In genomic region chr9:133478851-133479711, GRCh38 we compare ENCODE assay signal across 8 cellular contexts. TPM values are rescaled to one million over a fixed set of nuclear protein-coding genes. Genes with fewer than 3 reads are reported as not detected.
DNase-seq lines count a peak whose midpoint lies in the region; ATAC-seq, FAIRE-seq and TF ChIP-seq lines count a peak whose summit lies in the region.

SLC2A6 (minus strand) TSS chr9:133479099; CDS start chr9:133479059, 40 bp downstream.

- peak within 1 kb of the TSS; percentile 49 to 68 (median 60) for H3K4me3 ChIP-seq in fibroblast of lung (replicated peaks in 1 of 4; ENCODE audit: control extremely low read depth in 1 of 4, insufficient read depth in 1 of 4, low read depth in 3 of 4, low read length in 4 of 4)

- ATAC-seq in GM21529 (IDR thresholded peaks at IDR 0.05; ENCODE audit: unreplicated experiment): peak; percentile 88
- ATAC-seq in naive B cell (ENCODE audit: low read depth in 2 of 2): peak; percentile 83 to 89

- H3K9me3 Mint-ChIP-seq in activated T-helper 1 cell treated with anti-CD3 and anti-CD28 coated beads, Interleukin-12 subunit alpha, Interleukin-12 subunit beta, Interleukin-2, Interleukin-4 antibody, amounts not matched to agents 30 ng/mL and 10 ng/mL and 1 ng/mL, durations not matched to agents 14 hours and 24 hours and 36 hours: no peaks in the 10 kb centered on the region
- no peaks in the 10 kb centered on the region for H3K9me3 Mint-ChIP-seq in naive B cell

- H3K4me1 ChIP-seq in fibroblast of lung (ENCODE audit: control insufficient read depth, extremely low read depth, insufficient read depth, low read length): no peaks in the 10 kb centered on the region

- peaks cover 13% of the 10 kb centered on the region for H3K27me3 Mint-ChIP-seq in activated T-helper 1 cell treated with anti-CD3 and anti-CD28 coated beads, Interleukin-12 subunit alpha, Interleukin-12 subunit beta, Interleukin-2, Interleukin-4 antibody, amounts not matched to agents 30 ng/mL and 10 ng/mL and 1 ng/mL, durations not matched to agents 14 hours and 24 hours and 36 hours (ENCODE audit: insufficient read depth)
- no peaks in the 10 kb centered on the region for H3K27me3 Mint-ChIP-seq in naive B cell

- H3K27ac ChIP-seq in fibroblast of lung (ENCODE audit: insufficient read depth, low read length): no peak within 1 kb of the TSS

- H3K4me2 ChIP-seq in fibroblast of lung (ENCODE audit: extremely low read depth, insufficient read depth, low read length): peak within 1 kb of the TSS; percentile 94

- H3K36me3 Mint-ChIP-seq in activated T-helper 1 cell treated with anti-CD3 and anti-CD28 coated beads, Interleukin-12 subunit alpha, Interleukin-12 subunit beta, Interleukin-2, Interleukin-4 antibody, amounts not matched to agents 30 ng/mL and 10 ng/mL and 1 ng/mL, durations not matched to agents 14 hours and 24 hours and 36 hours (ENCODE audit: low read depth): no peaks in the 10 kb centered on the region
- H3K36me3 Mint-ChIP-seq in naive B cell: no peaks in the 10 kb centered on the region

- intact Hi-C loops in activated T-helper 1 cell treated with anti-CD3 and anti-CD28 coated beads, Interleukin-12 subunit alpha, Interleukin-12 subunit beta, Interleukin-2, Interleukin-4 antibody, amounts not matched to agents 30 ng/mL and 10 ng/mL and 1 ng/mL, durations not matched to agents 14 hours and 24 hours and 36 hours (cut with micrococcal nuclease): loop anchor here (1.0 to 2.0 kb wide), 3 partner anchors 20 to 108 kb away; partner anchors contain the start of gene CACFD1

- H3K9me3 ChIP-seq in fibroblast of lung (ENCODE audit: control insufficient read depth, insufficient read depth, low read depth, low read length): no peaks in the 10 kb centered on the region

- H3K36me3 ChIP-seq in fibroblast of lung (ENCODE audit: control insufficient read depth, insufficient read depth, low read length): peaks cover 11% of the 10 kb centered on the region

- TF ChIP-seq CTCF in fibroblast of lung (conservative IDR thresholded peaks at IDR 0.05 in 1 of 2, IDR thresholded peaks at IDR 0.05 in 1 of 2; ENCODE audit: low read depth in 1 of 2, low read length in 2 of 2): no peak

- peak within 1 kb of the TSS; percentile 99 for H2AFZ ChIP-seq in fibroblast of lung (ENCODE audit: low read length)

- no peaks in the 10 kb centered on the region for H4K20me1 ChIP-seq in fibroblast of lung (ENCODE audit: control insufficient read depth, extremely low read depth, insufficient read depth, low read length)

- H3K27ac Mint-ChIP-seq in activated T-helper 1 cell treated with anti-CD3 and anti-CD28 coated beads, Interleukin-12 subunit alpha, Interleukin-12 subunit beta, Interleukin-2, Interleukin-4 antibody, amounts not matched to agents 30 ng/mL and 10 ng/mL and 1 ng/mL, durations not matched to agents 14 hours and 24 hours and 36 hours: no peak within 1 kb of the TSS
- H3K27ac Mint-ChIP-seq in naive B cell: peak within 1 kb of the TSS; percentile 47 to 95 (median 88)

- no peaks in the 10 kb centered on the region for H3K27me3 ChIP-seq in fibroblast of lung (ENCODE audit: control insufficient read depth, insufficient read depth, low read length)

- H3K79me2 ChIP-seq in fibroblast of lung (ENCODE audit: control insufficient read depth, insufficient read depth, low read length): no peaks in the 10 kb centered on the region

- FAIRE-seq in RCC 7860 (lab: Jason Lieb, UNC): no peak

- peak within 1 kb of the TSS; percentile 58 for H3K9ac ChIP-seq in fibroblast of lung (ENCODE audit: insufficient read depth, low read length)

- H3K4me1 Mint-ChIP-seq in activated T-helper 1 cell treated with anti-CD3 and anti-CD28 coated beads, Interleukin-12 subunit alpha, Interleukin-12 subunit beta, Interleukin-2, Interleukin-4 antibody, amounts not matched to agents 30 ng/mL and 10 ng/mL and 1 ng/mL, durations not matched to agents 14 hours and 24 hours and 36 hours (ENCODE audit: low read depth): peaks cover 6% of the 10 kb centered on the region
- H3K4me1 Mint-ChIP-seq in naive B cell: peaks cover 13 to 28% (median 25%) of the 10 kb centered on the region in 3 donors

- DNase-seq in DMS53 (lab: John Stamatoyannopoulos, UW) (peak; percentile 94), HuH-7.5 (ENCODE audit: low spot score) (peak; percentile 98), RCC 7860 (ENCODE audit: low spot score) (peak; percentile 73), fibroblast of lung (ENCODE audit: low read depth in 2 of 2) (peak; percentile 62 to 74), naive B cell (peak; percentile 87)
- DNase-seq in activated T-helper 1 cell treated with anti-CD3 and anti-CD28 coated beads, Interleukin-12 subunit alpha, Interleukin-12 subunit beta, Interleukin-2, Interleukin-4 antibody, amounts not matched to agents 30 ng/mL and 10 ng/mL and 1 ng/mL, durations not matched to agents 14 hours and 24 hours and 36 hours (ENCODE audit: low spot score): peak; percentile 82
- peak; percentile 76 to 81 for DNase-seq in stimulated activated CD8-positive, alpha-beta memory T cell treated with anti-CD3 and anti-CD28 coated beads, Interleukin-7, amount 100 ng/mL, for 48 hours (ENCODE audit: extremely low read depth in 1 of 2, low read depth in 1 of 2)

- H3K4me3 Mint-ChIP-seq in activated T-helper 1 cell treated with anti-CD3 and anti-CD28 coated beads, Interleukin-12 subunit alpha, Interleukin-12 subunit beta, Interleukin-2, Interleukin-4 antibody, amounts not matched to agents 30 ng/mL and 10 ng/mL and 1 ng/mL, durations not matched to agents 14 hours and 24 hours and 36 hours: peak within 1 kb of the TSS; percentile 79
- H3K4me3 Mint-ChIP-seq in naive B cell: peak within 1 kb of the TSS; percentile 81 to 95 (median 89)

RNA-seq across cellular contexts. Expression of gene SLC2A6, which starts in this region (rescaled TPM):
- total RNA-seq in activated T-helper 1 cell treated with anti-CD3 and anti-CD28 coated beads, Interleukin-12 subunit alpha, Interleukin-12 subunit beta, Interleukin-2, Interleukin-4 antibody, amounts not matched to agents 30 ng/mL and 10 ng/mL and 1 ng/mL, durations not matched to agents 14 hours and 24 hours and 36 hours: 4.1 and 4.6 TPM in 2 replicates
- total RNA-seq in fibroblast of lung: 5.6 and 9.1 TPM in 2 replicates
- polyA plus RNA-seq in fibroblast of lung (6.7 and 7.6 TPM in 2 replicates), naive B cell (ENCODE audit: low read depth in 6 of 6) (10 to 100 TPM; 25.6 to 49.3 (median 31.0) TPM)
- 11.1 and 12.7 TPM in 2 replicates for polyA plus RNA-seq in fibroblast of lung (2012)
- polyA minus RNA-seq in fibroblast of lung (ENCODE audit: low replicate concordance): 9.0 and 10.9 TPM in 2 replicates
